27 cellular contexts compared by ENCODE assay signal in genomic region chr21:38888956-38889605, GRCh38.
A peak's percentile ranks its signal among the peaks of the same experiment; 100 is the strongest.
DNase-seq lines count a peak whose midpoint lies in the region; ATAC-seq and TF ChIP-seq lines count a peak whose summit lies in the region.
"Had no signal": no experiment of that assay in that cellular context is flagged by ENCODE, and none has a peak within 500 bp of the region (broad histone marks: within the 10 kb centered on the region; RNA-seq: fewer than 3 reads in every experiment).

No MANE protein-coding gene starts in this region.

- DNase-seq in left ventricle myocardium inferior: no peak
- DNase-seq in Right ventricle myocardium inferior (ENCODE audit: missing footprints): no peak
- DNase-seq in sciatic nerve (ENCODE audit: low spot score): no peak
- DNase-seq in pons (ENCODE audit: low spot score): no peak
- no peak for DNase-seq in H7
- no peak for DNase-seq in KBM-7
- DNase-seq in nucleus accumbens (lab: John Stamatoyannopoulos, UW): no peak
- DNase-seq: activated CD8-positive, alpha-beta T cell treated with anti-CD3 and anti-CD28 coated beads for 36 hours; activated naive CD8-positive, alpha-beta T cell treated with anti-CD3 and anti-CD28 coated beads for 36 hours; AML-193; CD4-positive, alpha-beta memory T cell; effector CD4-positive, alpha-beta T cell; gastrocnemius medialis; H9; hippocampal formation; left lung; naive B cell; NCI-H1092 treated with DMSO at 0.1 percent for 48 hours; NCI-H187 treated with DMSO at 0.1 percent for 48 hours; NCI-H526; NK-92 treated with Interleukin-12 subunit alpha and Interleukin-12 subunit beta, amount 100 ng/mL, for 24 hours; PC-3; stimulated activated CD4-positive, alpha-beta T cell treated with anti-CD3 and anti-CD28 coated beads, Interleukin-2, amount 100 ng/mL, for 48 hours had no signal

- H3K4me1 ChIP-seq in left ventricle myocardium inferior (no peaks in the 10 kb centered on the region), gastroesophageal sphincter (peaks cover 0 to 11% (median 0%) of the 10 kb centered on the region in 3 donors)
- H3K4me1 ChIP-seq: gastrocnemius medialis, left lung, right atrium auricular region had no signal

- TF ChIP-seq CTCF in left ventricle myocardium inferior (IDR thresholded peaks at IDR 0.05; ENCODE audit: borderline replicate concordance) (no peak), gastroesophageal sphincter (IDR thresholded peaks at IDR 0.05) (no peak)

- intact Hi-C loops in left ventricle myocardium inferior (cut with micrococcal nuclease): no loop called here
- intact Hi-C loops in Right ventricle myocardium inferior (cut with DNase I): no loop called here
- intact Hi-C loops in sciatic nerve (cut with DNase I): no loop called here

- H3K27me3 ChIP-seq in left ventricle myocardium inferior (ENCODE audit: low read depth) (no peaks in the 10 kb centered on the region), gastroesophageal sphincter (no peaks in the 10 kb centered on the region), H7 (ENCODE audit: control insufficient read depth, insufficient read depth, low read length) (no peaks in the 10 kb centered on the region)
- H3K27me3 ChIP-seq: gastrocnemius medialis, left lung, right atrium auricular region had no signal

- H3K9me3 ChIP-seq in left ventricle myocardium inferior (replicated peaks): peaks cover 28% of the 10 kb centered on the region
- H3K9me3 ChIP-seq in gastroesophageal sphincter: peaks cover 0 to 19% (median 0%) of the 10 kb centered on the region in 3 donors

- H3K36me3 ChIP-seq in left ventricle myocardium inferior (no peaks in the 10 kb centered on the region), gastroesophageal sphincter (no peaks in the 10 kb centered on the region), H7 (replicated peaks; ENCODE audit: control insufficient read depth, insufficient read depth, low read length) (no peaks in the 10 kb centered on the region)
- H3K36me3 ChIP-seq: gastrocnemius medialis, left lung, right atrium auricular region had no signal

- H3K4me3 ChIP-seq in left ventricle myocardium inferior (no peak overlapping the region), gastroesophageal sphincter (no peak overlapping the region), H7 (ENCODE audit: insufficient read depth, low read depth, low read length) (no peak overlapping the region)
- H3K4me3 ChIP-seq: gastrocnemius medialis, left lung, right atrium auricular region had no signal

- H3K27ac ChIP-seq in left ventricle myocardium inferior (replicated peaks) (peak overlapping the region; percentile 2), gastroesophageal sphincter (peak overlapping the region; percentile 26 to 48 (median 38))
- H3K27ac ChIP-seq: epithelial cell of prostate had no signal

- no peak for TF ChIP-seq POLR2A in gastroesophageal sphincter (IDR thresholded peaks at IDR 0.05)

- ATAC-seq in Right ventricle myocardium inferior: no peak
- peak; percentile 62 for ATAC-seq in gastroesophageal sphincter
- peak; percentile 60 for ATAC-seq in sciatic nerve
- ATAC-seq: activated CD8-positive, alpha-beta T cell treated with anti-CD3 and anti-CD28 coated beads for 36 hours; left lung; PC-3; SK-N-SH treated with all-trans-retinoic acid at 6 μM for 48 hours had no signal

- in situ Hi-C loops in KBM-7 (cut with MboI; ENCODE audit: low pct_unique_long_range_greater_than_20kb, low sequenced_read_pairs): no loop called here

- WGBS in gastroesophageal sphincter (ENCODE audit: low coverage in 1 of 2), 2 donors: 0 to 9% methylated on average over 2 of the region's 2 CpGs

- TF ChIP-seq EP300 in gastroesophageal sphincter (IDR thresholded peaks at IDR 0.05): no peak
